ENCODE assay signal across 8 cellular contexts in genomic region chr1:11058595-11059165, GRCh38. TPM values are rescaled to one million over a fixed set of nuclear protein-coding genes. Genes with fewer than 3 reads are reported as not detected.
DNase-seq lines count a peak whose midpoint lies in the region; ATAC-seq and TF ChIP-seq lines count a peak whose summit lies in the region.

No MANE protein-coding gene starts in this region.

- H3K36me3 ChIP-seq in iPS-15b (ENCODE audit: control insufficient read depth, insufficient read depth, low read length): peaks cover 25% of the 10 kb centered on the region

- peak overlapping the region; percentile 51 for H3K27ac ChIP-seq in substantia nigra (ENCODE audit: low read depth, low read length, poor library complexity, severe bottlenecking)

- no peaks in the 10 kb centered on the region for H3K9me3 ChIP-seq in iPS-15b (ENCODE audit: control insufficient read depth, insufficient read depth, low read length)

- peaks cover 44% of the 10 kb centered on the region for H3K4me1 Mint-ChIP-seq in activated CD4-positive, alpha-beta T cell treated with anti-CD3 and anti-CD28 coated beads, Interleukin-2, amount 10 ng/mL, durations not matched to agents 7 days and 5 days
- H3K4me1 Mint-ChIP-seq in T-cell: peaks cover 28 to 41% (median 35%) of the 10 kb centered on the region in 3 donors

- CTCF ChIA-PET in activated CD4-positive, alpha-beta T cell treated with anti-CD3 and anti-CD28 coated beads, Interleukin-2, amount 10 ng/mL, durations not matched to agents 7 days and 5 days (lab: Charles Lee): interaction anchor here (0.6 to 2.9 kb wide), 2 partner anchors 10 to 21 kb away, joined by 3 to 16 read pairs; no protein-coding TSS in a partner anchor
- CTCF ChIA-PET in T-cell (lab: Charles Lee): interaction anchor here in 1 of 2 donors (0.6 to 1.3 kb wide), 3 partner anchors 21 to 223 kb away, joined by 3 to 11 read pairs (median 6); no protein-coding TSS in a partner anchor
- CTCF ChIA-PET in HEK293T (lab: Yijun Ruan, JAX): no interaction called here

- peaks cover 19% of the 10 kb centered on the region for H3K36me3 Mint-ChIP-seq in activated CD4-positive, alpha-beta T cell treated with anti-CD3 and anti-CD28 coated beads, Interleukin-2, amount 10 ng/mL, durations not matched to agents 7 days and 5 days (ENCODE audit: low read depth)
- H3K36me3 Mint-ChIP-seq in T-cell: peaks cover 4% of the 10 kb centered on the region

- no peak for DNase-seq in activated CD4-positive, alpha-beta T cell treated with anti-CD3 and anti-CD28 coated beads, Interleukin-2, amount 10 ng/mL, durations not matched to agents 7 days and 5 days
- no peak for DNase-seq in activated CD4-positive, alpha-beta T cell treated with anti-CD3 and anti-CD28 coated beads for 1 hour
- DNase-seq in T-cell (no peak), substantia nigra (lab: John Stamatoyannopoulos, UW) (no peak), HEK293T (ENCODE audit: extremely low spot score) (no peak)

- no peaks in the 10 kb centered on the region for H3K27me3 Mint-ChIP-seq in activated CD4-positive, alpha-beta T cell treated with anti-CD3 and anti-CD28 coated beads, Interleukin-2, amount 10 ng/mL, durations not matched to agents 7 days and 5 days
- no peaks in the 10 kb centered on the region for H3K27me3 Mint-ChIP-seq in T-cell

- H3K4me3 ChIP-seq in iPS-15b (ENCODE audit: low read depth, low read length): peak overlapping the region; percentile 89

- ATAC-seq in T-cell (replicated peaks in 1 of 4) (no peak), HG03108 (IDR thresholded peaks at IDR 0.05; ENCODE audit: unreplicated experiment) (no peak), GM19351 (IDR thresholded peaks at IDR 0.05; ENCODE audit: unreplicated experiment) (no peak)

- POLR2A ChIA-PET in activated CD4-positive, alpha-beta T cell treated with anti-CD3 and anti-CD28 coated beads, Interleukin-2, amount 10 ng/mL, durations not matched to agents 7 days and 5 days (lab: Charles Lee): interaction anchor here (0.7 kb wide), 1 partner anchor 41 kb away, joined by 3 read pairs; the partner anchor contains the start of gene EXOSC10
- POLR2A ChIA-PET in T-cell (lab: Charles Lee) (no interaction called here), HEK293T (lab: Yijun Ruan, JAX) (interaction anchor here (0.7 kb wide), 1 partner anchor 40 kb away, joined by 3 read pairs; the partner anchor contains the start of gene EXOSC10)

- H3K27me3 ChIP-seq in iPS-15b (ENCODE audit: control insufficient read depth, insufficient read depth, low read length): no peaks in the 10 kb centered on the region

- H3K4me3 Mint-ChIP-seq in activated CD4-positive, alpha-beta T cell treated with anti-CD3 and anti-CD28 coated beads, Interleukin-2, amount 10 ng/mL, durations not matched to agents 7 days and 5 days: peak overlapping the region; percentile 92
- peak overlapping the region; percentile 87 to 92 (median 92) for H3K4me3 Mint-ChIP-seq in T-cell

- peaks cover 3% of the 10 kb centered on the region for H3K4me1 ChIP-seq in iPS-15b (ENCODE audit: control insufficient read depth, insufficient read depth, low read length)

- H3K9ac ChIP-seq in iPS-15b (ENCODE audit: low read depth, low read length): peak overlapping the region; percentile 85

- peak overlapping the region; percentile 90 for H3K27ac Mint-ChIP-seq in activated CD4-positive, alpha-beta T cell treated with anti-CD3 and anti-CD28 coated beads, Interleukin-2, amount 10 ng/mL, durations not matched to agents 7 days and 5 days
- H3K27ac Mint-ChIP-seq in T-cell: peak overlapping the region in 1 of 2 donors; percentile 49

- H3K9me3 Mint-ChIP-seq in activated CD4-positive, alpha-beta T cell treated with anti-CD3 and anti-CD28 coated beads, Interleukin-2, amount 10 ng/mL, durations not matched to agents 7 days and 5 days: no peaks in the 10 kb centered on the region
- no peaks in the 10 kb centered on the region for H3K9me3 Mint-ChIP-seq in T-cell

TF ChIP-seq in HEK293T, 16 proteins besides CTCF, POLR2A, EP300 and RAD21:
- TF ChIP-seq FOXA1 (IDR thresholded peaks at IDR 0.05) (no peak), ELF4 (IDR thresholded peaks at IDR 0.05) (no peak), CTBP1 (IDR thresholded peaks at IDR 0.05; ENCODE audit: borderline replicate concordance) (no peak), L3MBTL2 (conservative IDR thresholded peaks at IDR 0.05) (no peak), PKNOX1 (IDR thresholded peaks at IDR 0.05) (no peak), SUZ12 (IDR thresholded peaks at IDR 0.05) (no peak), FOXM1 (IDR thresholded peaks at IDR 0.05; ENCODE audit: borderline replicate concordance) (no peak), FOXK2 (IDR thresholded peaks at IDR 0.05) (no peak), NFRKB (IDR thresholded peaks at IDR 0.05) (no peak), BHLHE40 (IDR thresholded peaks at IDR 0.05; ENCODE audit: borderline replicate concordance) (no peak), LEF1 (IDR thresholded peaks at IDR 0.05; ENCODE audit: borderline replicate concordance) (no peak), SP1 (IDR thresholded peaks at IDR 0.05) (no peak), ZNF384 (IDR thresholded peaks at IDR 0.05) (no peak), HDGF (IDR thresholded peaks at IDR 0.05; ENCODE audit: borderline replicate concordance) (no peak), ARNT (IDR thresholded peaks at IDR 0.05) (no peak), TARDBP (IDR thresholded peaks at IDR 0.05) (no peak)
TF ChIP-seq in HEK293T: peak in this region for 0.

RNA-seq across cellular contexts. Expression of gene SRM, which starts 1.1 kb away (rescaled TPM):
- 10 to 100 TPM; 88.1 to 93.8 TPM for total RNA-seq in activated CD4-positive, alpha-beta T cell treated with anti-CD3 and anti-CD28 coated beads, Interleukin-2, amount 10 ng/mL, durations not matched to agents 7 days and 5 days
- total RNA-seq in T-cell: 10 to 100 TPM; 38.0 to 78.5 (median 72.4) TPM

RNA-seq across cellular contexts. Expression of gene MASP2, which starts 11.6 kb away (rescaled TPM):
- total RNA-seq in activated CD4-positive, alpha-beta T cell treated with anti-CD3 and anti-CD28 coated beads, Interleukin-2, amount 10 ng/mL, durations not matched to agents 7 days and 5 days: not detected
- total RNA-seq in T-cell: under 1 TPM in 2 of 5 donors, not detected in 3; 0.33 to 0.38 TPM

RNA-seq across cellular contexts. Expression of gene EXOSC10, which starts 41.0 kb away (rescaled TPM):
- 10 to 100 TPM; 82.5 to 87.4 TPM for total RNA-seq in activated CD4-positive, alpha-beta T cell treated with anti-CD3 and anti-CD28 coated beads, Interleukin-2, amount 10 ng/mL, durations not matched to agents 7 days and 5 days
- 10 to 100 TPM; 72.5 to 85.2 (median 82.1) TPM for total RNA-seq in T-cell

RNA-seq across cellular contexts. Expression of gene TARDBP, which starts 46.2 kb away (rescaled TPM):
- 100 to 1,000 TPM; 186 to 187 TPM for total RNA-seq in activated CD4-positive, alpha-beta T cell treated with anti-CD3 and anti-CD28 coated beads, Interleukin-2, amount 10 ng/mL, durations not matched to agents 7 days and 5 days
- total RNA-seq in T-cell: 100 to 1,000 TPM; 137 to 183 (median 160) TPM

Comparison
In these comparisons a context has a peak if more than half of its experiments do, and no peak if none do; other contexts are left out.
1. POLR2A ChIA-PET loops: an anchor here in activated CD4-positive, alpha-beta T cell treated with anti-CD3 and anti-CD28 coated beads, Interleukin-2, amount 10 ng/mL, durations not matched to agents 7 days and 5 days (0.7 kb wide) and HEK293T (0.7 kb wide); none called in T-cell.